ENCODE assay signal across 1 cellular context in the genomic region with DNA sequence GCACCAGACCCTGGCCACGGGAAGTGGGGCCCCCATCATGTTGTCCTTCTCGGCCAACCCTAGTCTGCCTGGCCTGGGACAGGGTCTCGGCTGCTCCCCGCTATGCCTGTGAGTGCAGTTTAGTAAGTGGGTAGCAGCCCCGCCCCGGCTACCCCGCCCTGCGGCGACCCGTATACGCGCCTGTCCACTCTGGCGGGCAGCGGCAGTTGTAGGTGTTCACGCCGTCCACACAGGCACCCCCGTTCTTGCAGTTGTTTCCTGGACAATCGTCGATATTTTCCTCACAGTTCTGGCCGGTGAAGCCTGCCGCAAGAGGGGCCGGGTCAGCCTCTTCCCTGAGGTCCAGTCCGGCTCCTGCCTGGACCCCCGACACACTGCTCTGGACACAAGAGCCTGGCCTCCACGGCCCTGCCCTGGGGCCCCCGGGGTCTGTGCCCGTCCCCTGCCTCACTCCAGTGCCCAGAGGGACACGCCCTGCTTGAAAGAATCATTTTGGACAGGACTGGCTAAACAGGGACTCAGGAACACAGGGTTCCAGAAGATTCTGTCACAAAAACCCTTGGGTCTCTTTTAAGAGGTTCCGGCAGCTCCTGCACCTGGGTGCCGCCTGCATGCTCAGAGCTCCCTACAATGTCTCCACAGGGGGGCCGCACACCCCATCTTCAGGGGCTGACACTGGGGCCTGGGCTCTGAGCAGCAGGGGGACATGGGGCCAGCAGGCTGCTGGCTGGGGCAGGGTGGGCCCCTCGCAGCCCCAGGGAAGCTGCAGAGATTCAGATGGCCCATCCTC.
A peak's percentile ranks its signal among the peaks of the same experiment; 100 is the strongest.
TF ChIP-seq lines count a peak whose summit lies in the region.

No MANE protein-coding gene starts in this region.

TF ChIP-seq in WTC11, 78 proteins besides CTCF, POLR2A, EP300 and RAD21 (continued from another document):
- TF ChIP-seq, protein P1, sequence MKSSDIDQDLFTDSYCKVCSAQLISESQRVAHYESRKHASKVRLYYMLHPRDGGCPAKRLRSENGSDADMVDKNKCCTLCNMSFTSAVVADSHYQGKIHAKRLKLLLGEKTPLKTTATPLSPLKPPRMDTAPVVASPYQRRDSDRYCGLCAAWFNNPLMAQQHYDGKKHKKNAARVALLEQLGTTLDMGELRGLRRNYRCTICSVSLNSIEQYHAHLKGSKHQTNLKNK (CRISPR knock-in tag; IDR thresholded peaks at IDR 0.05), result no peak
- TF ChIP-seq ZNF423 (CRISPR knock-in tag; IDR thresholded peaks at IDR 0.05), result 0 out of 2 replicates have a peak, but pooled peaks have one; percentile 34
